ENCODE assay signal across 8 cellular contexts in the genomic region with DNA sequence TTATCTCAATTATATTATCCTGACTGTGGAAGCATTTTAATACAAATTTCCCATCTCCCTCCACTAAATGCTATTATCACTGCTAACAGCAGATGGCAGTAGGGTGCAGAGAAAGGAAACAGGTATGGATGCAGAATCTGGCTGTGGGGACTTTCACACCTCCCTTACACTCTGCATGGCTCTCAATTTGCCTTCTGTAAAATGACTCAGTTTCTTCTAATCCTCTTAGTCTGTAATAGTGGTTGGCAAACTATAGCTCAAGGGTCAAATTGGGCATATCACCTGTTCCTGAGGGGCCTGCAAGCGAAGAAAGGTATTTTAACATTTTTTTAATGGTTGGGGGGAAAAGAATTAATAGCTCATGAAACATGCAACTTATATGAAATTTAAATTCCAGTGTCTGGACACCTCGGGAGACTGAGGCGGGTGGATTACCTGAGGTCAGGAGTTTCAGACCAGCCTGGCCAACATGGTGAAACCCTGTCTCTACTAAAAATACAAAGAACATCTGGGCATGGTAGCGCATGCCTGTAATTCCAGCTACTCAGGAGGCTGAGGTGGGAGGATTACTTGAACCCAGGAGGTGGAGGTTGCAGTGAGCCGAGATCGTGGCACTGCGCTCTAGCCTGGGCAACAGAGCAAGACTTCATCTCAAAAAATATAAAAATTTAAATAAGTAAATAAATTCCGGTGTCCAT.
A peak's percentile ranks its signal among the peaks of the same experiment; 100 is the strongest.
DNase-seq lines count a peak whose midpoint lies in the region; ATAC-seq and TF ChIP-seq lines count a peak whose summit lies in the region.

No MANE protein-coding gene starts in this region.

- DNase-seq in AG09309 (ENCODE audit: low read depth) (peak; percentile 29), GM19238 (ENCODE audit: insufficient read length, low spot score) (peak; percentile 35), NCI-H2171 (lab: John Stamatoyannopoulos, UW) (peak; percentile 72)
- DNase-seq in effector memory CD8-positive, alpha-beta T cell: peak; percentile 57 to 62 (median 60)
- peak; percentile 7 to 20 for DNase-seq in stimulated activated CD8-positive, alpha-beta memory T cell treated with anti-CD3 and anti-CD28 coated beads, Interleukin-7, amount 100 ng/mL, for 4 hours (ENCODE audit: low read depth in 2 of 2)

- H3K27me3 Mint-ChIP-seq in effector memory CD8-positive, alpha-beta T cell: no peaks in the 10 kb centered on the region

- H3K4me3 Mint-ChIP-seq in effector memory CD8-positive, alpha-beta T cell: no peak overlapping the region

- TF ChIP-seq CTCF in AG09309 (IDR thresholded peaks at IDR 0.05; ENCODE audit: control insufficient read depth, insufficient read depth, low read depth, low read length, missing control alignments) (peak; percentile 83), WI38 (IDR thresholded peaks at IDR 0.05; ENCODE audit: low read depth, low read length) (peak; percentile 71)

- peak overlapping the region; percentile 16 for H3K27ac ChIP-seq in mesodermal cell (ENCODE audit: low read depth, low read length, severe bottlenecking)

- peaks cover 47% of the 10 kb centered on the region for H3K4me1 ChIP-seq in mesodermal cell (ENCODE audit: control insufficient read depth, insufficient read depth, low read length, poor library complexity, severe bottlenecking)

- H3K4me3 ChIP-seq in AG09309 (ENCODE audit: control insufficient read depth, low read depth, low read length) (no peak overlapping the region), WI38 (ENCODE audit: low read depth, low read length) (no peak overlapping the region), mesodermal cell (ENCODE audit: extremely low read depth, insufficient read depth, low read length, poor library complexity, severe bottlenecking) (no peak overlapping the region)

- no peaks in the 10 kb centered on the region for H3K9me3 Mint-ChIP-seq in effector memory CD8-positive, alpha-beta T cell

- peak; percentile 80 for ATAC-seq in effector memory CD8-positive, alpha-beta T cell (replicated peaks)
- no peak for ATAC-seq in HG03025 (IDR thresholded peaks at IDR 0.05; ENCODE audit: low FRiP score, unreplicated experiment)

- peaks cover 76% of the 10 kb centered on the region for H3K36me3 ChIP-seq in mesodermal cell (ENCODE audit: control insufficient read depth, insufficient read depth, low read length)

- H3K9me3 ChIP-seq in mesodermal cell (ENCODE audit: control insufficient read depth, low read length): no peaks in the 10 kb centered on the region

- peak overlapping the region; percentile 27 to 87 for H3K27ac Mint-ChIP-seq in effector memory CD8-positive, alpha-beta T cell

- H3K36me3 Mint-ChIP-seq in effector memory CD8-positive, alpha-beta T cell (ENCODE audit: insufficient read depth): peaks cover 58% of the 10 kb centered on the region

- 88 to 100% methylated on average over 1 to 3 of the region's 8 CpGs for WGBS in mesodermal cell (ENCODE audit: insufficient coverage in 2 of 2), 2 experiments

- peaks cover 14 to 22% of the 10 kb centered on the region in 2 donors for H3K4me1 Mint-ChIP-seq in effector memory CD8-positive, alpha-beta T cell (ENCODE audit: low read depth in 2 of 2)

Comparison
In these comparisons a context has a peak if more than half of its experiments do, and no peak if none do; other contexts are left out.
1. DNase-seq: peak in every context shown above with its lines; median percentile 72 in NCI-H2171; 60 in effector memory CD8-positive, alpha-beta T cell; 35 in GM19238; 29 in AG09309; 14 in stimulated activated CD8-positive, alpha-beta memory T cell treated with anti-CD3 and anti-CD28 coated beads, Interleukin-7, amount 100 ng/mL, for 4 hours.